In genomic region chr7:22400150-22400814, GRCh38 we compare ENCODE assay signal across 20 cellular contexts. TPM values are rescaled to one million over a fixed set of nuclear protein-coding genes. Genes with fewer than 3 reads are reported as not detected.
A peak's percentile ranks its signal among the peaks of the same experiment; 100 is the strongest.
DNase-seq lines count a peak whose midpoint lies in the region; ATAC-seq, FAIRE-seq and TF ChIP-seq lines count a peak whose summit lies in the region.
"Had no signal": no experiment of that assay in that cellular context is flagged by ENCODE, and none has a peak within 500 bp of the region (broad histone marks: within the 10 kb centered on the region; RNA-seq: fewer than 3 reads in every experiment).

No MANE protein-coding gene starts in this region.

- no peaks in the 10 kb centered on the region for H3K4me1 Mint-ChIP-seq in neural crest cell
- peaks cover 5 to 22% (median 10%) of the 10 kb centered on the region in 4 donors for H3K4me1 Mint-ChIP-seq in naive thymus-derived CD8-positive, alpha-beta T cell
- H3K4me1 Mint-ChIP-seq in activated T-cell treated with anti-CD3 and anti-CD28 coated beads, Interleukin-2, amount 50 U/mL, for 4 hours (ENCODE audit: low read depth), result peaks cover 12% of the 10 kb centered on the region

- no peaks in the 10 kb centered on the region for H3K36me3 ChIP-seq in DND-41 (ENCODE audit: insufficient read depth, low read length)
- no peaks in the 10 kb centered on the region for H3K36me3 ChIP-seq in colonic mucosa
- H3K36me3 ChIP-seq: BLaER1 had no signal

- H3K4me1 ChIP-seq in DND-41 (ENCODE audit: insufficient read depth, low read length), result peaks cover 31% of the 10 kb centered on the region
- H3K4me1 ChIP-seq in colonic mucosa, result no peaks in the 10 kb centered on the region
- H3K4me1 ChIP-seq: Caco-2 had no signal

- DNase-seq in DND-41 (no peak), GM12891 (ENCODE audit: insufficient read length, low spot score) (no peak), SK-N-DZ (ENCODE audit: low spot score) (peak; percentile 52), neural crest cell (ENCODE audit: low read depth, low spot score) (no peak), colonic mucosa (no peak)
- no peak for DNase-seq in naive thymus-derived CD8-positive, alpha-beta T cell
- DNase-seq in activated T-cell treated with anti-CD3 and anti-CD28 coated beads, Interleukin-2, amount 50 U/mL, for 4 hours, result no peak
- DNase-seq: Caco-2; CD4-positive, CD25-positive, alpha-beta regulatory T cell; CD8-positive, alpha-beta T cell; DMS153; GF-D8; GM23248; H7; HCEC 1CT had no signal

- POLR2A ChIA-PET in naive thymus-derived CD8-positive, alpha-beta T cell (lab: Charles Lee), result no interaction called here

- H2AFZ ChIP-seq in DND-41 (ENCODE audit: low read depth, low read length), result 0 out of 2 replicates have a peak overlapping the region, but pooled peaks have one; percentile 6
- H2AFZ ChIP-seq: GM23248 had no signal

- H3K79me2 ChIP-seq in DND-41 (ENCODE audit: insufficient read depth, low read length), result no peaks in the 10 kb centered on the region

- H3K4me2 ChIP-seq in DND-41 (ENCODE audit: insufficient read depth, low read length), result no peak overlapping the region
- H3K4me2 ChIP-seq: BLaER1 had no signal

- no peak overlapping the region for H3K4me3 Mint-ChIP-seq in neural crest cell
- peak overlapping the region in 1 of 10 donors; percentile 61 for H3K4me3 Mint-ChIP-seq in naive thymus-derived CD8-positive, alpha-beta T cell
- no peak overlapping the region for H3K4me3 Mint-ChIP-seq in activated T-cell treated with anti-CD3 and anti-CD28 coated beads, Interleukin-2, amount 50 U/mL, for 4 hours
- H3K4me3 Mint-ChIP-seq: CD4-positive, CD25-positive, alpha-beta regulatory T cell; CD8-positive, alpha-beta T cell had no signal

- H3K27me3 ChIP-seq in DND-41 (ENCODE audit: insufficient read depth, low read length, poor library complexity) (no peaks in the 10 kb centered on the region), colonic mucosa (no peaks in the 10 kb centered on the region)
- H3K27me3 ChIP-seq: BLaER1 had no signal

- H3K27ac ChIP-seq in DND-41 (ENCODE audit: low read length) (peak overlapping the region; percentile 1; the same call in 1 of the 2 replicates), colonic mucosa (no peak overlapping the region)
- H3K27ac ChIP-seq: BLaER1, C4-2B, GM23248 had no signal

- H3K4me3 ChIP-seq in DND-41 (ENCODE audit: low read depth in 1 of 2, low read length in 2 of 2) (no peak overlapping the region), colonic mucosa (no peak overlapping the region)
- H3K4me3 ChIP-seq: BLaER1, GM23248 had no signal

- H3K27me3 Mint-ChIP-seq in neural crest cell (ENCODE audit: low read depth), result no peaks in the 10 kb centered on the region
- H3K27me3 Mint-ChIP-seq in naive thymus-derived CD8-positive, alpha-beta T cell, result no peaks in the 10 kb centered on the region
- peaks cover 2% of the 10 kb centered on the region for H3K27me3 Mint-ChIP-seq in activated T-cell treated with anti-CD3 and anti-CD28 coated beads, Interleukin-2, amount 50 U/mL, for 4 hours (ENCODE audit: low read depth)
- H3K27me3 Mint-ChIP-seq: CD4-positive, CD25-positive, alpha-beta regulatory T cell had no signal

- TF ChIP-seq CTCF in DND-41 (IDR thresholded peaks at IDR 0.05; ENCODE audit: borderline replicate concordance, extremely low read depth, low read length, poor library complexity, severe bottlenecking), result no peak
- TF ChIP-seq CTCF in neural crest cell (conservative IDR thresholded peaks at IDR 0.05), result no peak
- no peak for TF ChIP-seq CTCF in colonic mucosa (IDR thresholded peaks at IDR 0.05)

- no peak overlapping the region for H3K9ac ChIP-seq in DND-41 (ENCODE audit: low read depth, low read length)
- no peak overlapping the region for H3K9ac ChIP-seq in colonic mucosa (ENCODE audit: low read depth in 2 of 2, low read length in 2 of 2)
- H3K9ac ChIP-seq: BLaER1, GM23248 had no signal

- H3K36me3 Mint-ChIP-seq in neural crest cell (ENCODE audit: low read depth), result no peaks in the 10 kb centered on the region
- H3K36me3 Mint-ChIP-seq in naive thymus-derived CD8-positive, alpha-beta T cell, result no peaks in the 10 kb centered on the region
- H3K36me3 Mint-ChIP-seq in activated T-cell treated with anti-CD3 and anti-CD28 coated beads, Interleukin-2, amount 50 U/mL, for 4 hours (ENCODE audit: insufficient read depth), result no peaks in the 10 kb centered on the region
- H3K36me3 Mint-ChIP-seq: CD4-positive, CD25-positive, alpha-beta regulatory T cell; CD8-positive, alpha-beta T cell had no signal

- FAIRE-seq in GM12891 (lab: Jason Lieb, UNC), result peak; percentile 70
- FAIRE-seq: GM19239, H1 had no signal

- H3K9me3 ChIP-seq in DND-41 (ENCODE audit: insufficient read depth, low read length, severe bottlenecking), result no peaks in the 10 kb centered on the region
- no peaks in the 10 kb centered on the region for H3K9me3 ChIP-seq in colonic mucosa
- H3K9me3 ChIP-seq: Caco-2 had no signal

- H3K27ac Mint-ChIP-seq in neural crest cell (ENCODE audit: unreplicated experiment), result peak overlapping the region; percentile 12
- no peak overlapping the region for H3K27ac Mint-ChIP-seq in naive thymus-derived CD8-positive, alpha-beta T cell
- H3K27ac Mint-ChIP-seq: CD4-positive, CD25-positive, alpha-beta regulatory T cell; CD8-positive, alpha-beta T cell had no signal

- no peaks in the 10 kb centered on the region for H4K20me1 ChIP-seq in DND-41 (ENCODE audit: insufficient read depth, low read length)
- H4K20me1 ChIP-seq: BLaER1 had no signal

- no peak for TF ChIP-seq POLR2A in GM12891 (IDR thresholded peaks at IDR 0.05; ENCODE audit: low read depth, low read length)

- no peaks in the 10 kb centered on the region for H3K9me3 Mint-ChIP-seq in neural crest cell
- no peaks in the 10 kb centered on the region for H3K9me3 Mint-ChIP-seq in naive thymus-derived CD8-positive, alpha-beta T cell
- H3K9me3 Mint-ChIP-seq in activated T-cell treated with anti-CD3 and anti-CD28 coated beads, Interleukin-2, amount 50 U/mL, for 4 hours, result no peaks in the 10 kb centered on the region
- H3K9me3 Mint-ChIP-seq: CD8-positive, alpha-beta T cell had no signal

- no peak for ATAC-seq in DND-41 (ENCODE audit: insufficient read depth, low read depth)
- ATAC-seq in naive thymus-derived CD8-positive, alpha-beta T cell, result no peak
- no peak for ATAC-seq in HG03520 (IDR thresholded peaks at IDR 0.05; ENCODE audit: unreplicated experiment)
- ATAC-seq in activated T-cell treated with anti-CD3 and anti-CD28 coated beads, Interleukin-2, amount 50 U/mL, for 4 hours, result no peak
- ATAC-seq: CD8-positive, alpha-beta T cell had no signal

- intact Hi-C loops in colonic mucosa (cut with DNase I), result no loop called here

TF ChIP-seq in GM12891, 5 proteins besides CTCF, POLR2A, EP300 and RAD21:
- TF ChIP-seq POU2F2 (IDR thresholded peaks at IDR 0.05; ENCODE audit: low read depth, low read length) (no peak), SPI1 (IDR thresholded peaks at IDR 0.05; ENCODE audit: low read depth, low read length) (no peak), TAF1 (IDR thresholded peaks at IDR 0.05; ENCODE audit: low read depth, low read length) (no peak), POLR2AphosphoS5 (IDR thresholded peaks at IDR 0.05; ENCODE audit: low read depth, low read length) (no peak), PAX5 (IDR thresholded peaks at IDR 0.05; ENCODE audit: insufficient read depth, low read length, severe bottlenecking) (no peak)

RNA-seq across cellular contexts. Expression of gene RAPGEF5, which starts 43.3 kb away (rescaled TPM):
- 1.8 TPM for polyA plus RNA-seq in GM12891 (2012; ENCODE audit: low read depth, missing spikeins)
- polyA plus RNA-seq in SK-N-DZ (2014; cell fraction: cytosol; rRNA removed), result 5.6 and 9.2 TPM in 2 replicates
- 5.9 and 9.2 TPM in 2 replicates for polyA plus RNA-seq in SK-N-DZ (2014; cell fraction: nucleus; rRNA removed)
- total RNA-seq in neural crest cell (5.4 and 6.0 TPM in 2 replicates), colonic mucosa (10 to 100 TPM; 39.9 to 42.2 TPM)
- not detected for total RNA-seq in naive thymus-derived CD8-positive, alpha-beta T cell
- not detected for polyA plus RNA-seq in naive thymus-derived CD8-positive, alpha-beta T cell
- 1 to 10 TPM in 1 of 3 donors, under 1 TPM in 2; 0.21 to 1.3 (median 0.56) TPM for total RNA-seq in activated T-cell treated with anti-CD3 and anti-CD28 coated beads, Interleukin-2, amount 50 U/mL, for 4 hours
- total RNA-seq: CD4-positive, CD25-positive, alpha-beta regulatory T cell had no signal
- polyA plus RNA-seq: CD4-positive, CD25-positive, alpha-beta regulatory T cell had no signal
